ENCODE assay signal across 14 cellular contexts in genomic region chr13:75452564-75452963, GRCh38. TPM values are rescaled to one million over a fixed set of nuclear protein-coding genes. Genes with fewer than 3 reads are reported as not detected.
DNase-seq lines count a peak whose midpoint lies in the region; ATAC-seq, FAIRE-seq and TF ChIP-seq lines count a peak whose summit lies in the region.
"Had no signal": no experiment of that assay in that cellular context is flagged by ENCODE, and none has a peak within 500 bp of the region (broad histone marks: within the 10 kb centered on the region; RNA-seq: fewer than 3 reads in every experiment).

No MANE protein-coding gene starts in this region.

- CTCF ChIA-PET in A549 (lab: Yijun Ruan, JAX), result no interaction called here

- DNase-seq in A549 (ENCODE audit: low read depth in 1 of 2, low spot score in 1 of 2) (no peak), RCC 7860 (ENCODE audit: low spot score) (no peak), fibroblast of mammary gland (ENCODE audit: low read depth) (peak; percentile 56), right lobe of liver (peak in 1 of 3 donors; percentile 57), SW 1271 (lab: John Stamatoyannopoulos, UW) (no peak)
- DNase-seq in stimulated activated CD8-positive, alpha-beta memory T cell treated with anti-CD3 and anti-CD28 coated beads, Interleukin-4, amount 100 ng/mL, for 48 hours, result no peak
- DNase-seq: activated CD4-positive, alpha-beta T cell treated with anti-CD3 and anti-CD28 coated beads, Interleukin-2, amount 10 ng/mL, durations not matched to agents 24 days and 14 days; activated T-cell treated with anti-CD3 and anti-CD28 coated beads, Interleukin-2, amount 50 U/mL, for 48 hours; NCI-H1092 treated with DMSO at 0.1 percent for 48 hours; NCI-H510A treated with DMSO at 0.1 percent for 48 hours; nephron progenitor cell had no signal

- no peak for TF ChIP-seq RAD21 in A549 (conservative IDR thresholded peaks at IDR 0.05 in 1 of 2, IDR thresholded peaks at IDR 0.05 in 1 of 2)

- H3K4me3 ChIP-seq in A549 (no peak overlapping the region), fibroblast of mammary gland (ENCODE audit: control insufficient read depth, low read depth, low read length) (no peak overlapping the region), right lobe of liver (peak overlapping the region; percentile 4 to 31 (median 27))

- WGBS in A549 (ENCODE audit: missing lambda C conversion rate), result 82% methylated on average over 8 of the region's 8 CpGs
- 31% methylated on average over 8 of the region's 8 CpGs for WGBS in right lobe of liver (ENCODE audit: insufficient coverage, low coverage, low lambda C conversion rate, missing lambda C conversion rate)

- ATAC-seq in A549 (no peak), right lobe of liver (peak; percentile 73 to 92 (median 86)), GM21529 (IDR thresholded peaks at IDR 0.05; ENCODE audit: unreplicated experiment) (no peak), HG02852 (IDR thresholded peaks at IDR 0.05; ENCODE audit: unreplicated experiment) (no peak)

- POLR2A ChIA-PET in A549 (lab: Yijun Ruan, JAX), result no interaction called here

- H3K36me3 ChIP-seq in right lobe of liver, result no peaks in the 10 kb centered on the region

- H3K27ac ChIP-seq in A549 (no peak overlapping the region), right lobe of liver (peak overlapping the region in 2 of 3 donors; percentile 72 to 79)

- intact Hi-C loops in right lobe of liver (cut with DNase I), result no loop called here

- no peaks in the 10 kb centered on the region for H3K27me3 ChIP-seq in right lobe of liver

- no peak for TF ChIP-seq CTCF in A549 (IDR thresholded peaks at IDR 0.05)
- no peak for TF ChIP-seq CTCF in fibroblast of mammary gland (conservative IDR thresholded peaks at IDR 0.05; ENCODE audit: control insufficient read depth, insufficient read depth, low read depth, low read length)
- TF ChIP-seq CTCF in right lobe of liver (IDR thresholded peaks at IDR 0.05), result no peak

- H3K9me3 ChIP-seq in A549 (no peaks in the 10 kb centered on the region), right lobe of liver (no peaks in the 10 kb centered on the region)

- H3K4me1 ChIP-seq in A549, result peaks cover 7% of the 10 kb centered on the region; the same call in 2 of the 3 replicates
- H3K4me1 ChIP-seq in right lobe of liver, result peaks cover 0 to 7% (median 1%) of the 10 kb centered on the region in 4 donors

- H3K4me2 ChIP-seq in A549, result peak overlapping the region; percentile 22; the same call in 1 of the 3 replicates

- TF ChIP-seq EP300 in A549 (IDR thresholded peaks at IDR 0.05), result no peak

- FAIRE-seq in A549 (lab: Jason Lieb, UNC), result no peak
- FAIRE-seq in RCC 7860 (lab: Jason Lieb, UNC), result peak; percentile 74
- FAIRE-seq: HTR-8/SVneo had no signal

- no peak for TF ChIP-seq POLR2A in A549 (IDR thresholded peaks at IDR 0.05; ENCODE audit: low read length)
- TF ChIP-seq POLR2A in right lobe of liver (IDR thresholded peaks at IDR 0.05), result no peak

TF ChIP-seq in A549, 52 proteins besides CTCF, POLR2A, EP300 and RAD21:
- TF ChIP-seq ZC3H11A (IDR thresholded peaks at IDR 0.05) (no peak), MAFK (IDR thresholded peaks at IDR 0.05; ENCODE audit: partially characterized antibody) (peak; percentile 22)

RNA-seq across cellular contexts. Expression of gene TBC1D4, which starts 29.4 kb away (rescaled TPM):
- 12.5 and 17.6 TPM in 2 replicates for polyA plus RNA-seq in A549 (2011; rRNA removed)
- polyA plus RNA-seq in A549 (2012; cell fraction: cytosol; rRNA removed), result 7.5 and 8.1 TPM in 2 replicates
- 4.2 and 5.7 TPM in 2 replicates for polyA plus RNA-seq in A549 (2012; cell fraction: nucleus; rRNA removed)
- polyA plus RNA-seq in A549 (2017; fragmentation: RNase III; extraction: RNeasy Plus Mini Kit Qiagen cat#74134 plus additional on column Dnase treatment), result 9.5 to 11.7 TPM (median 10.6 TPM) in 3 replicates
- 28.7 and 39.4 TPM in 2 replicates for polyA minus RNA-seq in A549 (2011; rRNA and poly(A)+ RNA removed)
- total RNA-seq in right lobe of liver, result 10 to 100 TPM in 4 of 6 experiments, 1 to 10 TPM in 2; 7.7 to 18.6 (median 10.3) TPM

Comparison
In these comparisons a context has a peak if more than half of its experiments do, and no peak if none do; other contexts are left out.
1. ATAC-seq: peak in right lobe of liver (4 of 4); none in A549 (0 of 2), GM21529 (single experiment) and HG02852 (single experiment).
2. H3K27ac ChIP-seq: peak in right lobe of liver (2 of 3); none in A549 (0 of 2).
3. H3K4me3 ChIP-seq: peak in right lobe of liver (3 of 3); none in A549 (single experiment) and fibroblast of mammary gland (single experiment).